14 cellular contexts compared by ENCODE assay signal in genomic region chr6:36949636-36950035, GRCh38. TPM values are rescaled to one million over a fixed set of nuclear protein-coding genes. Genes with fewer than 3 reads are reported as not detected.
DNase-seq lines count a peak whose midpoint lies in the region; ATAC-seq, FAIRE-seq and TF ChIP-seq lines count a peak whose summit lies in the region.
"Had no signal": no experiment of that assay in that cellular context is flagged by ENCODE, and none has a peak within 500 bp of the region (broad histone marks: within the 10 kb centered on the region; RNA-seq: fewer than 3 reads in every experiment).

No MANE protein-coding gene starts in this region.

- in situ Hi-C loops in GM12878 (cut with MboI): no loop called here

- H3K4me2 ChIP-seq in GM12878 (ENCODE audit: control insufficient read depth, insufficient read depth): no peak overlapping the region

- CTCF ChIA-PET in AG04450 (lab: Charles Lee): no interaction called here
- CTCF ChIA-PET in GM12878 (lab: Yijun Ruan, JAX): interaction anchor here (0.6 to 1.2 kb wide), 3 partner anchors 12 to 70 kb away, joined by 3 to 6 read pairs (median 4); no protein-coding TSS in a partner anchor

- TF ChIP-seq CTCF in AG04450 (IDR thresholded peaks at IDR 0.05; ENCODE audit: low read depth, low read length) (no peak), GM12878 (IDR thresholded peaks at IDR 0.05 in 2 of 3, conservative IDR thresholded peaks at IDR 0.05 in 1 of 3; ENCODE audit: control insufficient read depth in 2 of 3, extremely low read depth in 1 of 3, insufficient read depth in 1 of 3, low read depth in 3 of 3, low read length in 3 of 3) (no peak)

- no peaks in the 10 kb centered on the region for H4K20me1 ChIP-seq in GM12878 (ENCODE audit: control insufficient read depth, insufficient read depth)

- TF ChIP-seq RAD21 in GM12878 (IDR thresholded peaks at IDR 0.05; ENCODE audit: insufficient read depth, low read depth, low read length): no peak

- H3K9me3 ChIP-seq in AG04450 (ENCODE audit: control insufficient read depth, insufficient read depth, low read length) (peaks cover 2% of the 10 kb centered on the region; the same call in 1 of the 2 replicates), HUES48 (ENCODE audit: control insufficient read depth, insufficient read depth, low read length) (no peaks in the 10 kb centered on the region), GM12878 (replicated peaks; ENCODE audit: control insufficient read depth, insufficient read depth, low read length) (no peaks in the 10 kb centered on the region)

- DNase-seq in AG04450 (ENCODE audit: low read depth, low spot score) (no peak), GM12878 (ENCODE audit: low read depth, low spot score) (no peak), hepatic stellate cell (ENCODE audit: low spot score) (peak; percentile 54), NCI-H510A (lab: John Stamatoyannopoulos, UW) (no peak)
- DNase-seq: activated CD4-positive, alpha-beta memory T cell treated with anti-CD3 and anti-CD28 coated beads, Interleukin-2, amount 10 ng/mL, durations not matched to agents 7 days and 5 days; activated effector memory CD4-positive, alpha-beta T cell treated with Interleukin-2 at 50 U/mL for 16 hours; Kasumi-1; NCI-H187 treated with DMSO at 0.1 percent for 48 hours; NCI-H69; T1000 had no signal

- H3K27me3 ChIP-seq in AG04450 (ENCODE audit: control insufficient read depth, insufficient read depth, low read length): no peaks in the 10 kb centered on the region
- no peaks in the 10 kb centered on the region for H3K27me3 ChIP-seq in HUES48 (ENCODE audit: control insufficient read depth, insufficient read depth, low read length)
- no peaks in the 10 kb centered on the region for H3K27me3 ChIP-seq in GM12878 (replicated peaks in 1 of 2; ENCODE audit: control insufficient read depth in 2 of 2, insufficient read depth in 2 of 2, low read length in 1 of 2)

- BruUV-seq in GM12878 (replicated peaks; lab: Mats Ljungman, UMichigan): no TSS peak

- no peak overlapping the region for H3K9ac ChIP-seq in HUES48 (ENCODE audit: low read depth, low read length)
- H3K9ac ChIP-seq in GM12878 (ENCODE audit: control insufficient read depth, insufficient read depth, low read length): no peak overlapping the region

- intact Hi-C loops in GM12878 (cut with micrococcal nuclease; ENCODE audit: unreplicated experiment): no loop called here

- RAD21 ChIA-PET in GM12878 (lab: Charles Lee; ENCODE audit: unreplicated experiment): no interaction called here

- no peak overlapping the region for H2AFZ ChIP-seq in GM12878 (ENCODE audit: control insufficient read depth, low read depth, low read length)

- ATAC-seq in GM12878 (no peak), GM21576 (IDR thresholded peaks at IDR 0.05; ENCODE audit: unreplicated experiment) (no peak), GM19397 (IDR thresholded peaks at IDR 0.05; ENCODE audit: unreplicated experiment) (no peak)
- ATAC-seq in activated CD4-positive, CD25-positive, alpha-beta regulatory T cell treated with anti-CD3 and anti-CD28 coated beads, Interleukin-2, amount 50 U/mL, for 24 hours: no peak

- POLR2A ChIA-PET in AG04450 (lab: Yijun Ruan, JAX): no interaction called here
- POLR2A ChIA-PET in GM12878 (lab: Charles Lee): no interaction called here

- FAIRE-seq in GM12878 (lab: Jason Lieb, UNC): no peak

- H3K79me2 ChIP-seq in GM12878 (ENCODE audit: control insufficient read depth, insufficient read depth, low read length): no peaks in the 10 kb centered on the region

- H3K4me3 ChIP-seq in AG04450 (ENCODE audit: low read depth, low read length) (no peak overlapping the region), HUES48 (ENCODE audit: low read depth, low read length) (no peak overlapping the region), GM12878 (no peak overlapping the region)

- WGBS in GM12878 (ENCODE audit: insufficient coverage, insufficient replicate concordance, low lambda C conversion rate, missing lambda C conversion rate): 16% methylated on average over 3 of the region's 3 CpGs

- peak overlapping the region; percentile 31 for H3K27ac ChIP-seq in AG04450 (ENCODE audit: low read depth, low read length)
- H3K27ac ChIP-seq in HUES48 (ENCODE audit: low read depth, low read length): peak overlapping the region; percentile 44
- no peak overlapping the region for H3K27ac ChIP-seq in GM12878 (ENCODE audit: control insufficient read depth, insufficient read depth)

- TF ChIP-seq POLR2A in GM12878 (IDR thresholded peaks at IDR 0.05; ENCODE audit: low read depth, low read length): no peak

- H3K4me1 ChIP-seq in HUES48 (ENCODE audit: control insufficient read depth, insufficient read depth, low read length) (peaks cover 10% of the 10 kb centered on the region), GM12878 (ENCODE audit: control insufficient read depth, insufficient read depth, low read length) (0 out of 2 replicates have a peak, but pooled peaks cover 3% of the 10 kb centered on the region)

- H3K36me3 ChIP-seq in HUES48 (ENCODE audit: control insufficient read depth, insufficient read depth, low read length): no peaks in the 10 kb centered on the region
- H3K36me3 ChIP-seq in GM12878 (ENCODE audit: control insufficient read depth in 2 of 2, insufficient read depth in 2 of 2, low read length in 1 of 2): no peaks in the 10 kb centered on the region

- SMC1A ChIA-PET in GM12878 (lab: Charles Lee; ENCODE audit: uncharacterized antibody, unreplicated experiment): interaction anchor here (1.1 kb wide), 1 partner anchor 13 kb away, joined by 4 read pairs; no protein-coding TSS in a partner anchor

- TF ChIP-seq EP300 in GM12878 (IDR thresholded peaks at IDR 0.05; ENCODE audit: borderline replicate concordance in 1 of 2, control insufficient read depth in 1 of 2, low read depth in 2 of 2, low read length in 2 of 2): no peak

RNA-seq across cellular contexts. Expression of gene PI16, which starts 4.9 kb away (rescaled TPM):
- 0.05 and 0.11 TPM in 2 replicates for polyA plus RNA-seq in AG04450 (2011; rRNA removed)
- polyA minus RNA-seq in AG04450 (2011; rRNA and poly(A)+ RNA removed): not detected in 2 replicates
- not detected in 2 replicates for total RNA-seq in GM12878 (2013; cell fraction: nucleolus; rRNA removed)
- total RNA-seq in GM12878 (2014; rRNA removed): not detected in 2 replicates
- total RNA-seq in GM12878 (2014; rRNA removed; fragmentation: Illumina TruSeq; extraction: Trizol): not detected in 2 replicates
- not detected in 2 replicates for total RNA-seq in GM12878 (2021)
- polyA plus RNA-seq in GM12878 (2011; ENCODE audit: low read depth): not detected
- polyA plus RNA-seq in GM12878 (2011; rRNA removed): not detected in 2 replicates
- not detected in 2 replicates for polyA plus RNA-seq in GM12878 (2011; cell fraction: cytosol; rRNA removed)
- not detected in 2 replicates for polyA plus RNA-seq in GM12878 (2011; cell fraction: nucleus; rRNA removed)
- not detected in 2 replicates for polyA plus RNA-seq in GM12878 (2012)
- polyA plus RNA-seq in GM12878 (2014; fragmentation: Illumina TruSeq; extraction: Trizol): not detected in 2 replicates
- under 1 TPM in 1 of 2 experiments, not detected in 1; 0.08 TPM for polyA plus RNA-seq in GM12878 (2014; fragmentation: Nextera tagmentation; extraction: Ambion mirVana)
- not detected in 2 replicates for polyA plus RNA-seq in GM12878 (2014; rRNA removed)
- under 1 TPM in 1 of 2 experiments, not detected in 1; 0.12 TPM for polyA plus RNA-seq in GM12878 (2016; fragmentation: Nextera tagmentation; extraction: Ambion mirVana)
- not detected in 2 replicates for polyA minus RNA-seq in GM12878 (2011; rRNA and poly(A)+ RNA removed)
- not detected in 2 replicates for polyA minus RNA-seq in GM12878 (2011; cell fraction: cytosol; rRNA and poly(A)+ RNA removed)
- not detected in 2 replicates for polyA minus RNA-seq in GM12878 (2011; cell fraction: nucleus; rRNA and poly(A)+ RNA removed)

RNA-seq across cellular contexts. Expression of gene MTCH1, which starts 36.4 kb away (rescaled TPM):
- polyA plus RNA-seq in AG04450 (2011; rRNA removed) (149 and 160 TPM in 2 replicates), GM12878 (2011; rRNA removed) (73.1 and 86.9 TPM in 2 replicates), GM12878 (2014; fragmentation: Illumina TruSeq; extraction: Trizol) (48.5 and 75.3 TPM in 2 replicates), GM12878 (2014; fragmentation: Nextera tagmentation; extraction: Ambion mirVana) (10 to 100 TPM in 1 of 2 experiments, 1 to 10 TPM in 1; 7.2 to 17.3 TPM), GM12878 (2014; rRNA removed) (80.2 and 83.5 TPM in 2 replicates), GM12878 (2016; fragmentation: Nextera tagmentation; extraction: Ambion mirVana) (100 to 1,000 TPM; 108 to 128 TPM)
- polyA minus RNA-seq in AG04450 (2011; rRNA and poly(A)+ RNA removed): 144 and 161 TPM in 2 replicates
- total RNA-seq in GM12878 (2013; cell fraction: nucleolus; rRNA removed): 205 and 215 TPM in 2 replicates
- total RNA-seq in GM12878 (2014; rRNA removed) (104 and 114 TPM in 2 replicates), GM12878 (2014; rRNA removed; fragmentation: Illumina TruSeq; extraction: Trizol) (64.5 and 65.2 TPM in 2 replicates), GM12878 (2021) (103 and 105 TPM in 2 replicates)
- 54.0 TPM for polyA plus RNA-seq in GM12878 (2011; ENCODE audit: low read depth)
- polyA plus RNA-seq in GM12878 (2011; cell fraction: cytosol; rRNA removed): 99.4 and 108 TPM in 2 replicates
- polyA plus RNA-seq in GM12878 (2011; cell fraction: nucleus; rRNA removed): 265 TPM in 2 replicates
- 97.3 and 97.7 TPM in 2 replicates for polyA plus RNA-seq in GM12878 (2012)
- 140 and 177 TPM in 2 replicates for polyA minus RNA-seq in GM12878 (2011; rRNA and poly(A)+ RNA removed)
- polyA minus RNA-seq in GM12878 (2011; cell fraction: cytosol; rRNA and poly(A)+ RNA removed): 49.4 and 55.5 TPM in 2 replicates
- 129 and 149 TPM in 2 replicates for polyA minus RNA-seq in GM12878 (2011; cell fraction: nucleus; rRNA and poly(A)+ RNA removed)

RNA-seq across cellular contexts. Expression of gene FGD2, which starts 55.8 kb away (rescaled TPM):
- not detected in 2 replicates for polyA plus RNA-seq in AG04450 (2011; rRNA removed)
- polyA minus RNA-seq in AG04450 (2011; rRNA and poly(A)+ RNA removed): not detected in 2 replicates
- 239 and 253 TPM in 2 replicates for total RNA-seq in GM12878 (2013; cell fraction: nucleolus; rRNA removed)
- 52.9 and 55.5 TPM in 2 replicates for total RNA-seq in GM12878 (2014; rRNA removed)
- total RNA-seq in GM12878 (2014; rRNA removed; fragmentation: Illumina TruSeq; extraction: Trizol): 35.4 and 36.0 TPM in 2 replicates
- total RNA-seq in GM12878 (2021): 63.6 and 70.4 TPM in 2 replicates
- polyA plus RNA-seq in GM12878 (2011; ENCODE audit: low read depth): 5.6 TPM
- 21.7 and 36.4 TPM in 2 replicates for polyA plus RNA-seq in GM12878 (2011; rRNA removed)
- polyA plus RNA-seq in GM12878 (2011; cell fraction: cytosol; rRNA removed): 43.5 and 65.5 TPM in 2 replicates
- polyA plus RNA-seq in GM12878 (2011; cell fraction: nucleus; rRNA removed): 214 and 250 TPM in 2 replicates
- 12.4 and 20.6 TPM in 2 replicates for polyA plus RNA-seq in GM12878 (2012)
- polyA plus RNA-seq in GM12878 (2014; fragmentation: Illumina TruSeq; extraction: Trizol): 21.8 and 30.3 TPM in 2 replicates
- polyA plus RNA-seq in GM12878 (2014; fragmentation: Nextera tagmentation; extraction: Ambion mirVana): 10 to 100 TPM in 1 of 2 experiments, 1 to 10 TPM in 1; 5.2 to 11.3 TPM
- polyA plus RNA-seq in GM12878 (2014; rRNA removed): 83.2 and 88.1 TPM in 2 replicates
- 10 to 100 TPM; 23.1 to 25.3 TPM for polyA plus RNA-seq in GM12878 (2016; fragmentation: Nextera tagmentation; extraction: Ambion mirVana)
- polyA minus RNA-seq in GM12878 (2011; rRNA and poly(A)+ RNA removed): 59.2 and 96.7 TPM in 2 replicates
- polyA minus RNA-seq in GM12878 (2011; cell fraction: cytosol; rRNA and poly(A)+ RNA removed): 22.3 and 22.6 TPM in 2 replicates
- 63.6 and 102 TPM in 2 replicates for polyA minus RNA-seq in GM12878 (2011; cell fraction: nucleus; rRNA and poly(A)+ RNA removed)
